ENCODE assay signal across 16 cellular contexts in the genomic region with DNA sequence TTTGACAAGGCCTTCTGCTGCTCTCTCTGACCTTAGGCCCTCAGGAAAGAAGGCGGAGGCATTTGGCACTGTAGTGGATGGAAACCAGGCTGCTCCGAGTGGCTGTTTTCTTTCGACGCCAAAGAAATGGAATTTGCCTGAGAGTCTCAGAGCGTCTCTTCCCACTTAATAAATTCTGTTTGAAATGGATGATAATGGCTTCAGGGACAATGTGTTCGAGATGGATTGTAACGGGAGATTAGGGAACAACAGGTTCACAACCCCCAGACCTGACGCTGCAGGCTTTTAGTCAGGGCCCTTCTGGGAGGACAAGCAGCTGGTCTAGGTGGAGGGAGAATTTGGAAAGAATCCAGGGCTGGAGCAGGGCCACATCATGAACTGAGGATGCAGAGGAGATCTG.
A peak's percentile ranks its signal among the peaks of the same experiment; 100 is the strongest.
DNase-seq lines count a peak whose midpoint lies in the region; ATAC-seq and TF ChIP-seq lines count a peak whose summit lies in the region.
"Had no signal": no experiment of that assay in that cellular context is flagged by ENCODE, and none has a peak within 500 bp of the region (broad histone marks: within the 10 kb centered on the region; RNA-seq: fewer than 3 reads in every experiment).

No MANE protein-coding gene starts in this region.

- peak; percentile 37 for DNase-seq in DMS 273 (lab: John Stamatoyannopoulos, UW; ENCODE audit: unreplicated experiment)
- DNase-seq in DMS 273 treated with DMSO at 0.1 percent for 48 hours (lab: John Stamatoyannopoulos, UW) = no peak
- peak; percentile 29 for DNase-seq in NCI-H2171 (lab: John Stamatoyannopoulos, UW)
- peak; percentile 61 for DNase-seq in islet precursor cell
- no peak for DNase-seq in GM20000 (ENCODE audit: low spot score)
- no peak for DNase-seq in NOMO-1 treated with dmso at 0.1 percent for 144 hours (lab: John Stamatoyannopoulos, UW; ENCODE audit: unreplicated experiment)
- DNase-seq: CD4-positive, CD25-positive, alpha-beta regulatory T cell; GM23248; NCI-H226; NCI-H526; PC-3 had no signal

- ATAC-seq in GM19467 (IDR thresholded peaks at IDR 0.05; ENCODE audit: unreplicated experiment) = no peak
- ATAC-seq: K562, PC-3 had no signal

- no peak for TF ChIP-seq CTCF in GM20000 (IDR thresholded peaks at IDR 0.05; ENCODE audit: extremely low read depth, missing control alignments)

- no peaks in the 10 kb centered on the region for H3K27me3 ChIP-seq in rectal smooth muscle tissue (ENCODE audit: control insufficient read depth, insufficient read depth, low read length)

- peak overlapping the region; percentile 90 for H3K27ac ChIP-seq in rectal smooth muscle tissue (ENCODE audit: low read depth, low read length)
- H3K27ac ChIP-seq: 22Rv1, GM23248, RWPE1 had no signal

- H3K4me3 ChIP-seq in rectal smooth muscle tissue (ENCODE audit: low read length) = no peak overlapping the region
- H3K4me3 ChIP-seq: GM23248, K562 had no signal

- H3K36me3 ChIP-seq in rectal smooth muscle tissue (ENCODE audit: control insufficient read depth, insufficient read depth, low read length) = no peaks in the 10 kb centered on the region

- H3K9ac ChIP-seq in rectal smooth muscle tissue (ENCODE audit: low read length) = no peak overlapping the region
- H3K9ac ChIP-seq: GM23248 had no signal

- H3K4me1 ChIP-seq in rectal smooth muscle tissue (ENCODE audit: control insufficient read depth, insufficient read depth, low read length) = peaks cover 53% of the 10 kb centered on the region

Comparison
In these comparisons a context has a peak if more than half of its experiments do, and no peak if none do; other contexts are left out.
1. DNase-seq: peak in DMS 273 (single experiment), NCI-H2171 (single experiment) and islet precursor cell (single experiment); none in DMS 273 treated with DMSO at 0.1 percent for 48 hours (single experiment), GM20000 (single experiment) and NOMO-1 treated with dmso at 0.1 percent for 144 hours (single experiment).